In genomic region chr14:101499513-101499912, GRCh38 we compare ENCODE assay signal across 17 cellular contexts.
DNase-seq lines count a peak whose midpoint lies in the region; ATAC-seq and TF ChIP-seq lines count a peak whose summit lies in the region.
"Had no signal": no experiment of that assay in that cellular context is flagged by ENCODE, and none has a peak within 500 bp of the region (broad histone marks: within the 10 kb centered on the region; RNA-seq: fewer than 3 reads in every experiment).

No MANE protein-coding gene starts in this region.

- TF ChIP-seq EP300 in sigmoid colon (IDR thresholded peaks at IDR 0.05): no peak

- H3K27me3 ChIP-seq in colonic mucosa (no peaks in the 10 kb centered on the region), lower lobe of right lung (ENCODE audit: low read depth) (peaks cover 11% of the 10 kb centered on the region), sigmoid colon (peaks cover 0 to 7% (median 0%) of the 10 kb centered on the region in 3 donors), gastrocnemius medialis (peaks cover 0 to 12% (median 6%) of the 10 kb centered on the region in 3 donors)
- H3K27me3 ChIP-seq: BE2C, Peyer's patch had no signal

- TF ChIP-seq POLR2A in sigmoid colon (IDR thresholded peaks at IDR 0.05): no peak
- no peak for TF ChIP-seq POLR2A in gastrocnemius medialis (IDR thresholded peaks at IDR 0.05)

- WGBS in sigmoid colon, 2 donors: 92 to 96% methylated on average over 10 of the region's 10 CpGs

- ATAC-seq in lower lobe of right lung (no peak), GM21367 (IDR thresholded peaks at IDR 0.05; ENCODE audit: unreplicated experiment) (no peak), gastrocnemius medialis (no peak)

- no peak overlapping the region for H3K9ac ChIP-seq in colonic mucosa (ENCODE audit: low read depth in 2 of 2, low read length in 2 of 2)

- H3K9me3 ChIP-seq in colonic mucosa (no peaks in the 10 kb centered on the region), lower lobe of right lung (peaks cover 3% of the 10 kb centered on the region), sigmoid colon (peaks cover 0 to 11% (median 0%) of the 10 kb centered on the region in 4 donors), gastrocnemius medialis (no peaks in the 10 kb centered on the region)
- H3K9me3 ChIP-seq: BE2C, Peyer's patch had no signal

- H3K27ac ChIP-seq in colonic mucosa (no peak overlapping the region), lower lobe of right lung (no peak overlapping the region), sigmoid colon (no peak overlapping the region), gastrocnemius medialis (no peak overlapping the region)
- H3K27ac ChIP-seq: Peyer's patch had no signal

- TF ChIP-seq CTCF in colonic mucosa (IDR thresholded peaks at IDR 0.05): no peak
- TF ChIP-seq CTCF in lower lobe of right lung (IDR thresholded peaks at IDR 0.05): no peak
- no peak for TF ChIP-seq CTCF in sigmoid colon (IDR thresholded peaks at IDR 0.05)
- TF ChIP-seq CTCF in gastrocnemius medialis (IDR thresholded peaks at IDR 0.05 in 4 of 5, conservative IDR thresholded peaks at IDR 0.05 in 1 of 5): no peak

- DNase-seq in activated T-cell treated with anti-CD3 and anti-CD28 coated beads, Interleukin-2, amount 50 U/mL, for 1 hour: peak; percentile 3
- DNase-seq in activated T-cell treated with anti-CD3 and anti-CD28 coated beads for 4 hours: no peak
- peak; percentile 9 for DNase-seq in colonic mucosa
- DNase-seq in lower lobe of right lung: peak; percentile 19
- DNase-seq in sigmoid colon: peak; percentile 50
- no peak for DNase-seq in DMS153 treated with DMSO at 0.1 percent for 48 hours (lab: John Stamatoyannopoulos, UW; ENCODE audit: unreplicated experiment)
- DNase-seq in gastrocnemius medialis: no peak
- DNase-seq: BE2C, Kasumi-1, MM.1S, NCI-H1105 treated with DMSO at 0.1 percent for 48 hours, NCI-H1694 treated with DMSO at 0.1 percent for 48 hours, NCI-H2107, NCI-H2227 treated with DMSO at 0.1 percent for 48 hours, NCI-H524 treated with DMSO at 0.1 percent for 48 hours had no signal

- in situ Hi-C loops in gastrocnemius medialis (cut with MboI; ENCODE audit: low sequenced_read_pairs in 4 of 4): no loop called here

- intact Hi-C loops in colonic mucosa (cut with DNase I): no loop called here
- intact Hi-C loops in lower lobe of right lung (cut with DNase I): no loop called here
- intact Hi-C loops in sigmoid colon (cut with DNase I): no loop called here
- intact Hi-C loops in gastrocnemius medialis (cut with DNase I; ENCODE audit: low total_unique reads): no loop called here

- no peaks in the 10 kb centered on the region for H3K4me1 ChIP-seq in colonic mucosa
- H3K4me1 ChIP-seq in lower lobe of right lung: peaks cover 3% of the 10 kb centered on the region
- H3K4me1 ChIP-seq in sigmoid colon: peaks cover 0 to 13% (median 11%) of the 10 kb centered on the region in 4 donors
- no peaks in the 10 kb centered on the region for H3K4me1 ChIP-seq in gastrocnemius medialis
- H3K4me1 ChIP-seq: BE2C, Peyer's patch had no signal

- no peak overlapping the region for H3K4me3 ChIP-seq in colonic mucosa
- no peak overlapping the region for H3K4me3 ChIP-seq in lower lobe of right lung
- H3K4me3 ChIP-seq in sigmoid colon: no peak overlapping the region
- H3K4me3 ChIP-seq in gastrocnemius medialis: no peak overlapping the region
- H3K4me3 ChIP-seq: Peyer's patch had no signal

- H3K36me3 ChIP-seq in colonic mucosa (no peaks in the 10 kb centered on the region), lower lobe of right lung (no peaks in the 10 kb centered on the region), sigmoid colon (no peaks in the 10 kb centered on the region), gastrocnemius medialis (no peaks in the 10 kb centered on the region)
- H3K36me3 ChIP-seq: BE2C, Peyer's patch had no signal

Comparison
In these comparisons a context has a peak if more than half of its experiments do, and no peak if none do; other contexts are left out.
1. DNase-seq: peak in activated T-cell treated with anti-CD3 and anti-CD28 coated beads, Interleukin-2, amount 50 U/mL, for 1 hour (single experiment), colonic mucosa (single experiment), lower lobe of right lung (single experiment) and sigmoid colon (single experiment); none in activated T-cell treated with anti-CD3 and anti-CD28 coated beads for 4 hours (single experiment), DMS153 treated with DMSO at 0.1 percent for 48 hours (single experiment) and gastrocnemius medialis (0 of 2).